Comparison of ENCODE assay signal across 16 cellular contexts in the genomic region with DNA sequence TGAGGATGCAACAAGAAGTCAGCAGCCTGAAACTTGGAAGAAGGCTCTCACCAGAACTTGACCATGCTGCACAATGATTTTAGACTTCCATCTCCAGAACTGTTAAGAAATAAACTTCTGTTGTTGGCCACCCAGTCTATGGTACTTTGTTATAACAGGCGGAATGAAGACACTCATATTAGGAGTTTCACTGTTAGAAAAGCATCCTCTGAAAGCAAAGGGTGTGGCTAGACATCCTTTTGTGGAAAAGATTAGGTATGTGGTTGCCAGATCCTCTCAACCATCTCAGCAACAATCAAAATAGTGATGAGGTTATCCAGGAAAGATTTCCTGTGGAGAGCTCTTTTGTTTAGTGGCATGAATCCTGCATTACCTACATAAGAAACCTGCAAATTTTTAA. TPM values are rescaled to one million over a fixed set of nuclear protein-coding genes. Genes with fewer than 3 reads are reported as not detected.
DNase-seq lines count a peak whose midpoint lies in the region; ATAC-seq lines count a peak whose summit lies in the region.
"Had no signal": no experiment of that assay in that cellular context is flagged by ENCODE, and none has a peak within 500 bp of the region (broad histone marks: within the 10 kb centered on the region; RNA-seq: fewer than 3 reads in every experiment).

No MANE protein-coding gene starts in this region.

- peaks cover 5% of the 10 kb centered on the region for H3K27me3 Mint-ChIP-seq in activated naive CD4-positive, alpha-beta T cell treated with anti-CD3 and anti-CD28 coated beads, Interleukin-2, amount 10 ng/mL, durations not matched to agents 7 days and 5 days
- H3K27me3 Mint-ChIP-seq in T-helper 1 cell treated with Interleukin-12 subunit alpha and Interleukin-12 subunit beta and Interleukin-4 antibody, amounts not matched to agents 30 μg/mL and 1 μg/mL, for 36 hours (ENCODE audit: low read depth): peaks cover 16% of the 10 kb centered on the region
- H3K27me3 Mint-ChIP-seq in activated naive CD8-positive, alpha-beta T cell: no peaks in the 10 kb centered on the region
- peaks cover 21% of the 10 kb centered on the region for H3K27me3 Mint-ChIP-seq in stimulated activated naive CD8-positive, alpha-beta T cell treated with anti-CD3 and anti-CD28 coated beads, Interleukin-15, Interleukin-2, amounts not matched to agents 100 ng/mL and 50 ng/mL, for 24 hours
- H3K27me3 Mint-ChIP-seq: CD4-positive, alpha-beta T cell had no signal

- CTCF ChIA-PET in activated naive CD4-positive, alpha-beta T cell treated with anti-CD3 and anti-CD28 coated beads, Interleukin-2, amount 10 ng/mL, durations not matched to agents 7 days and 5 days (lab: Charles Lee): interaction anchor here (1.0 to 2.7 kb wide), 4 partner anchors 25 to 61 kb away, joined by 3 to 10 read pairs (median 6); no protein-coding TSS in a partner anchor

- peaks cover 2% of the 10 kb centered on the region for H3K9me3 Mint-ChIP-seq in activated naive CD4-positive, alpha-beta T cell treated with anti-CD3 and anti-CD28 coated beads, Interleukin-2, amount 10 ng/mL, durations not matched to agents 7 days and 5 days
- H3K9me3 Mint-ChIP-seq in T-helper 1 cell treated with Interleukin-12 subunit alpha and Interleukin-12 subunit beta and Interleukin-4 antibody, amounts not matched to agents 30 μg/mL and 1 μg/mL, for 36 hours: peaks cover 16% of the 10 kb centered on the region
- H3K9me3 Mint-ChIP-seq in activated naive CD8-positive, alpha-beta T cell (ENCODE audit: low read depth): no peaks in the 10 kb centered on the region
- peaks cover 5% of the 10 kb centered on the region for H3K9me3 Mint-ChIP-seq in stimulated activated naive CD8-positive, alpha-beta T cell treated with anti-CD3 and anti-CD28 coated beads, Interleukin-15, Interleukin-2, amounts not matched to agents 100 ng/mL and 50 ng/mL, for 24 hours
- H3K9me3 Mint-ChIP-seq: CD4-positive, alpha-beta T cell had no signal

- no peak overlapping the region for H3K4me3 Mint-ChIP-seq in activated naive CD4-positive, alpha-beta T cell treated with anti-CD3 and anti-CD28 coated beads, Interleukin-2, amount 10 ng/mL, durations not matched to agents 7 days and 5 days
- no peak overlapping the region for H3K4me3 Mint-ChIP-seq in T-helper 1 cell treated with Interleukin-12 subunit alpha and Interleukin-12 subunit beta and Interleukin-4 antibody, amounts not matched to agents 30 μg/mL and 1 μg/mL, for 36 hours
- no peak overlapping the region for H3K4me3 Mint-ChIP-seq in activated naive CD8-positive, alpha-beta T cell
- H3K4me3 Mint-ChIP-seq in stimulated activated naive CD8-positive, alpha-beta T cell treated with anti-CD3 and anti-CD28 coated beads, Interleukin-15, Interleukin-2, amounts not matched to agents 100 ng/mL and 50 ng/mL, for 24 hours: no peak overlapping the region
- H3K4me3 Mint-ChIP-seq: CD4-positive, alpha-beta T cell had no signal

- ATAC-seq in GM21717 (IDR thresholded peaks at IDR 0.05; ENCODE audit: unreplicated experiment): no peak

- H3K4me1 Mint-ChIP-seq in activated naive CD4-positive, alpha-beta T cell treated with anti-CD3 and anti-CD28 coated beads, Interleukin-2, amount 10 ng/mL, durations not matched to agents 7 days and 5 days: peaks cover 75% of the 10 kb centered on the region
- peaks cover 61% of the 10 kb centered on the region for H3K4me1 Mint-ChIP-seq in T-helper 1 cell treated with Interleukin-12 subunit alpha and Interleukin-12 subunit beta and Interleukin-4 antibody, amounts not matched to agents 30 μg/mL and 1 μg/mL, for 36 hours (ENCODE audit: low read depth)
- H3K4me1 Mint-ChIP-seq in activated naive CD8-positive, alpha-beta T cell (ENCODE audit: low read depth): peaks cover 42% of the 10 kb centered on the region
- H3K4me1 Mint-ChIP-seq in stimulated activated naive CD8-positive, alpha-beta T cell treated with anti-CD3 and anti-CD28 coated beads, Interleukin-15, Interleukin-2, amounts not matched to agents 100 ng/mL and 50 ng/mL, for 24 hours (ENCODE audit: low read depth): peaks cover 61% of the 10 kb centered on the region

- peak overlapping the region; percentile 3 for H3K27ac Mint-ChIP-seq in activated naive CD4-positive, alpha-beta T cell treated with anti-CD3 and anti-CD28 coated beads, Interleukin-2, amount 10 ng/mL, durations not matched to agents 7 days and 5 days
- peak overlapping the region; percentile 36 for H3K27ac Mint-ChIP-seq in T-helper 1 cell treated with Interleukin-12 subunit alpha and Interleukin-12 subunit beta and Interleukin-4 antibody, amounts not matched to agents 30 μg/mL and 1 μg/mL, for 36 hours
- peak overlapping the region; percentile 58 for H3K27ac Mint-ChIP-seq in activated naive CD8-positive, alpha-beta T cell
- H3K27ac Mint-ChIP-seq in stimulated activated naive CD8-positive, alpha-beta T cell treated with anti-CD3 and anti-CD28 coated beads, Interleukin-15, Interleukin-2, amounts not matched to agents 100 ng/mL and 50 ng/mL, for 24 hours: peak overlapping the region; percentile 59
- H3K27ac Mint-ChIP-seq: CD4-positive, alpha-beta T cell had no signal

- H3K36me3 Mint-ChIP-seq in activated naive CD4-positive, alpha-beta T cell treated with anti-CD3 and anti-CD28 coated beads, Interleukin-2, amount 10 ng/mL, durations not matched to agents 7 days and 5 days: peaks cover 25% of the 10 kb centered on the region
- H3K36me3 Mint-ChIP-seq in T-helper 1 cell treated with Interleukin-12 subunit alpha and Interleukin-12 subunit beta and Interleukin-4 antibody, amounts not matched to agents 30 μg/mL and 1 μg/mL, for 36 hours (ENCODE audit: low read depth): peaks cover 11% of the 10 kb centered on the region
- H3K36me3 Mint-ChIP-seq in activated naive CD8-positive, alpha-beta T cell: no peaks in the 10 kb centered on the region
- H3K36me3 Mint-ChIP-seq in stimulated activated naive CD8-positive, alpha-beta T cell treated with anti-CD3 and anti-CD28 coated beads, Interleukin-15, Interleukin-2, amounts not matched to agents 100 ng/mL and 50 ng/mL, for 24 hours (ENCODE audit: low read depth): no peaks in the 10 kb centered on the region

- DNase-seq in activated naive CD4-positive, alpha-beta T cell treated with anti-CD3 and anti-CD28 coated beads, Interleukin-2, amount 10 ng/mL, durations not matched to agents 7 days and 5 days: no peak
- no peak for DNase-seq in activated naive CD4-positive, alpha-beta T cell (lab: John Stamatoyannopoulos, UW)
- no peak for DNase-seq in mesenteric fat pad (ENCODE audit: low spot score)
- DNase-seq in HCEC 1CT: no peak
- DNase-seq: BE2C; CD4-positive, alpha-beta T cell; H7; NCI-H1417; NCI-H1930; NCI-H510A; NCI-H774; PC-9 had no signal

RNA-seq across cellular contexts. Expression of gene ITGA2, which starts 20.7 kb away (rescaled TPM):
- 2.4 TPM for total RNA-seq in mesenteric fat pad

Comparison
In these comparisons a context has a peak if more than half of its experiments do, and no peak if none do; other contexts are left out.
1. H3K27ac Mint-ChIP-seq: peak in every context shown above with its lines; median percentile 59 in stimulated activated naive CD8-positive, alpha-beta T cell treated with anti-CD3 and anti-CD28 coated beads, Interleukin-15, Interleukin-2, amounts not matched to agents 100 ng/mL and 50 ng/mL, for 24 hours; 58 in activated naive CD8-positive, alpha-beta T cell; 36 in T-helper 1 cell treated with Interleukin-12 subunit alpha and Interleukin-12 subunit beta and Interleukin-4 antibody, amounts not matched to agents 30 μg/mL and 1 μg/mL, for 36 hours; 3 in activated naive CD4-positive, alpha-beta T cell treated with anti-CD3 and anti-CD28 coated beads, Interleukin-2, amount 10 ng/mL, durations not matched to agents 7 days and 5 days.